In genomic region chr1:29181413-29182225, GRCh38 we compare ENCODE assay signal across 8 cellular contexts. TPM values are rescaled to one million over a fixed set of nuclear protein-coding genes. Genes with fewer than 3 reads are reported as not detected.
DNase-seq lines count a peak whose midpoint lies in the region; TF ChIP-seq lines count a peak whose summit lies in the region.

Gene SRSF4, minus strand, starts transcription at chr1:29181900. Its CDS starts 148 bp downstream, at chr1:29181752.

- peak within 1 kb of the TSS; percentile 96 for H2AK5ac ChIP-seq in neuronal stem cell (ENCODE audit: low read depth, low read length)

- CTCF ChIA-PET in activated naive CD4-positive, alpha-beta T cell treated with anti-CD3 and anti-CD28 coated beads for 36 hours (lab: Charles Lee) = interaction anchor here (0.9 to 3.1 kb wide), 8 partner anchors 14 to 300 kb away, joined by 3 to 15 read pairs (median 6); no protein-coding TSS in a partner anchor

- peak within 1 kb of the TSS; percentile 99 for H3K9ac ChIP-seq in neuronal stem cell (ENCODE audit: low read depth, low read length, poor library complexity)

- H3K4me3 ChIP-seq in GM08714 (ENCODE audit: low read length) (peak within 1 kb of the TSS; percentile 96), neuronal stem cell (ENCODE audit: low read length in 2 of 2) (peak within 1 kb of the TSS; percentile 91 to 99)

- peaks cover 2% of the 10 kb centered on the region for H3K27me3 Mint-ChIP-seq in HFFc6 (ENCODE audit: insufficient read depth)
- no peaks in the 10 kb centered on the region for H3K27me3 Mint-ChIP-seq in activated naive CD4-positive, alpha-beta T cell treated with anti-CD3 and anti-CD28 coated beads for 36 hours (ENCODE audit: low read depth)

- peak within 1 kb of the TSS; percentile 100 for H3K18ac ChIP-seq in neuronal stem cell (ENCODE audit: low read length)

- H2BK15ac ChIP-seq in neuronal stem cell (ENCODE audit: low read length) = peak within 1 kb of the TSS; percentile 32

- H3K36me3 ChIP-seq in neuronal stem cell (replicated peaks in 1 of 2; ENCODE audit: control insufficient read depth in 2 of 2, insufficient read depth in 2 of 2, low read length in 2 of 2) = peaks cover 7 to 37% of the 10 kb centered on the region in 2 donors

- peak within 1 kb of the TSS; percentile 97 for H3K27ac Mint-ChIP-seq in HFFc6
- H3K27ac Mint-ChIP-seq in activated naive CD4-positive, alpha-beta T cell treated with anti-CD3 and anti-CD28 coated beads for 36 hours = peak within 1 kb of the TSS; percentile 98

- peaks cover 51% of the 10 kb centered on the region for H3K4me1 Mint-ChIP-seq in HFFc6 (ENCODE audit: low read depth)
- H3K4me1 Mint-ChIP-seq in activated naive CD4-positive, alpha-beta T cell treated with anti-CD3 and anti-CD28 coated beads for 36 hours (ENCODE audit: low read depth) = peaks cover 37% of the 10 kb centered on the region

- peak within 1 kb of the TSS; percentile 94 for H4K8ac ChIP-seq in neuronal stem cell (ENCODE audit: low read depth, low read length)

- peaks cover 31% of the 10 kb centered on the region for H3K36me3 Mint-ChIP-seq in HFFc6 (ENCODE audit: low read depth)
- H3K36me3 Mint-ChIP-seq in activated naive CD4-positive, alpha-beta T cell treated with anti-CD3 and anti-CD28 coated beads for 36 hours (ENCODE audit: low read depth) = peaks cover 37% of the 10 kb centered on the region

- peak within 1 kb of the TSS; percentile 73 for H2BK120ac ChIP-seq in neuronal stem cell (ENCODE audit: low read depth, low read length)

- peak within 1 kb of the TSS; percentile 97 for H3K14ac ChIP-seq in neuronal stem cell (ENCODE audit: low read length)

- peak within 1 kb of the TSS; percentile 96 for H2AFZ ChIP-seq in neuronal stem cell (ENCODE audit: low read length)

- H3K27me3 ChIP-seq in neuronal stem cell (ENCODE audit: control insufficient read depth in 3 of 3, insufficient read depth in 3 of 3, low read depth in 1 of 3, low read length in 3 of 3) = no peaks in the 10 kb centered on the region

- H3K79me1 ChIP-seq in neuronal stem cell (ENCODE audit: low read depth, low read length) = peaks cover 2% of the 10 kb centered on the region

- intact Hi-C loops in activated naive CD4-positive, alpha-beta T cell treated with anti-CD3 and anti-CD28 coated beads for 36 hours (cut with micrococcal nuclease) = loop anchor here (1.0 to 5.0 kb wide), 11 partner anchors 21 to 1537 kb away; partner anchors contain the start of genes EPB41, MECR, RNU11 and TAF12

- DNase-seq in HFFc6 (peak; percentile 97), NAMALWA (ENCODE audit: low spot score) (peak; percentile 98), SK-N-DZ (ENCODE audit: low spot score) (peak; percentile 97), foreskin melanocyte (peak; percentile 98), neuronal stem cell (ENCODE audit: low spot score) (peak; percentile 96)
- peak; percentile 99 for DNase-seq in activated naive CD4-positive, alpha-beta T cell treated with anti-CD3 and anti-CD28 coated beads for 36 hours

- peak within 1 kb of the TSS; percentile 98 for H2BK5ac ChIP-seq in neuronal stem cell (ENCODE audit: low read length)

- peaks cover 0 to 13% of the 10 kb centered on the region in 2 donors for H3K9me3 ChIP-seq in neuronal stem cell (replicated peaks in 1 of 2; ENCODE audit: control insufficient read depth in 2 of 2, insufficient read depth in 1 of 2, low read depth in 1 of 2, low read length in 2 of 2)

- peak within 1 kb of the TSS; percentile 55 for H3K4me2 ChIP-seq in neuronal stem cell (ENCODE audit: insufficient read depth, low read length, poor library complexity, severe bottlenecking)

- peak within 1 kb of the TSS; percentile 93 for H3K4me3 Mint-ChIP-seq in HFFc6
- peak within 1 kb of the TSS; percentile 93 for H3K4me3 Mint-ChIP-seq in activated naive CD4-positive, alpha-beta T cell treated with anti-CD3 and anti-CD28 coated beads for 36 hours

- peak within 1 kb of the TSS; percentile 99 for H3K23ac ChIP-seq in neuronal stem cell (ENCODE audit: low read depth, low read length, poor library complexity)

- peaks cover 4 to 11% of the 10 kb centered on the region in 2 donors for H3K4me1 ChIP-seq in neuronal stem cell (ENCODE audit: control insufficient read depth in 2 of 2, insufficient read depth in 1 of 2, low read depth in 1 of 2, low read length in 2 of 2)

- H3K9me3 Mint-ChIP-seq in HFFc6 = no peaks in the 10 kb centered on the region
- no peaks in the 10 kb centered on the region for H3K9me3 Mint-ChIP-seq in activated naive CD4-positive, alpha-beta T cell treated with anti-CD3 and anti-CD28 coated beads for 36 hours

- WGBS in neuronal stem cell (ENCODE audit: extremely low coverage in 2 of 2, insufficient read length in 2 of 2, insufficient replicate concordance in 1 of 2), 2 donors = no CpG with 5 or more reads among the region's 100 CpGs

- H4K91ac ChIP-seq in neuronal stem cell (ENCODE audit: low read depth, low read length, poor library complexity) = no peak within 1 kb of the TSS

- H3K4ac ChIP-seq in neuronal stem cell (ENCODE audit: low read length) = peak within 1 kb of the TSS; percentile 58

- no peak within 1 kb of the TSS for H2BK12ac ChIP-seq in neuronal stem cell (ENCODE audit: low read length)

- TF ChIP-seq CTCF in HFFc6 (IDR thresholded peaks at IDR 0.05) (peak; percentile 90), subcutaneous adipose tissue (IDR thresholded peaks at IDR 0.05; ENCODE audit: low read depth) (no peak)

- H3K27ac ChIP-seq in neuronal stem cell (replicated peaks; ENCODE audit: low read length) = peak within 1 kb of the TSS; percentile 98

RNA-seq across cellular contexts. Expression of gene SRSF4, which starts in this region (rescaled TPM):
- 10 to 100 TPM; 47.6 to 54.5 (median 51.5) TPM for total RNA-seq in HFFc6 (2021; fragmentation: NEBNext Ultra II Directional; extraction: Animal tissue kit (Norgen Biotek cat#: 25700))
- 34.8 and 42.6 TPM in 2 replicates for polyA plus RNA-seq in SK-N-DZ (2014; cell fraction: cytosol; rRNA removed)
- 32.7 and 42.1 TPM in 2 replicates for polyA plus RNA-seq in SK-N-DZ (2014; cell fraction: nucleus; rRNA removed)
- 100 to 1,000 TPM; 166 to 170 TPM for total RNA-seq in activated naive CD4-positive, alpha-beta T cell treated with anti-CD3 and anti-CD28 coated beads for 36 hours
- polyA plus RNA-seq in neuronal stem cell (2013, experiment 1 of 2) = 111 TPM
- 113 TPM for polyA plus RNA-seq in neuronal stem cell (2013, experiment 2 of 2)
- total RNA-seq in subcutaneous adipose tissue = 100 to 1,000 TPM in 1 of 4 donors, 10 to 100 TPM in 3; 61.4 to 107 (median 75.4) TPM

Comparison
In these comparisons a context has a peak if more than half of its experiments do, and no peak if none do; other contexts are left out.
1. Peak in every context shown above with its lines: DNase-seq, H3K4me3 ChIP-seq and H3K27ac ChIP-seq.